13 cellular contexts compared by ENCODE assay signal in genomic region chr13:113906566-113906965, GRCh38. TPM values are rescaled to one million over a fixed set of nuclear protein-coding genes. Genes with fewer than 3 reads are reported as not detected.
DNase-seq lines count a peak whose midpoint lies in the region; ATAC-seq and TF ChIP-seq lines count a peak whose summit lies in the region.
"Had no signal": no experiment of that assay in that cellular context is flagged by ENCODE, and none has a peak within 500 bp of the region (broad histone marks: within the 10 kb centered on the region; RNA-seq: fewer than 3 reads in every experiment).

No MANE protein-coding gene starts in this region.

- DNase-seq in Right ventricle myocardium inferior (ENCODE audit: missing footprints) (no peak), left ventricle myocardium inferior (no peak), SJSA1 (ENCODE audit: low read depth in 1 of 2, low spot score in 2 of 2) (peak; percentile 39 to 69), islet precursor cell (peak; percentile 37), activated gamma-delta T cell treated with Interleukin-2 at 50 U/mL for 16 hours (no peak)
- DNase-seq in activated effector memory CD4-positive, alpha-beta T cell treated with anti-CD3 and anti-CD28 coated beads, Interleukin-2, amount 50 U/mL, for 16 hours, result no peak
- DNase-seq: MM.1S; mucosa of descending colon; SJCRH30; stimulated activated CD8-positive, alpha-beta memory T cell treated with anti-CD3 and anti-CD28 coated beads, Interleukin-4, amount 100 ng/mL, for 48 hours; WERI-Rb-1 had no signal

- H3K9me3 ChIP-seq in left ventricle myocardium inferior (replicated peaks), result no peaks in the 10 kb centered on the region
- no peaks in the 10 kb centered on the region for H3K9me3 ChIP-seq in SJSA1 (replicated peaks)
- H3K9me3 ChIP-seq: mucosa of descending colon, SJCRH30 had no signal

- ATAC-seq in Right ventricle myocardium inferior, result peak; percentile 29
- no peak for ATAC-seq in GM19455 (IDR thresholded peaks at IDR 0.05; ENCODE audit: unreplicated experiment)
- no peak for ATAC-seq in GM21526 (IDR thresholded peaks at IDR 0.05; ENCODE audit: low FRiP score, unreplicated experiment)
- ATAC-seq: mucosa of descending colon had no signal

- H3K36me3 ChIP-seq in left ventricle myocardium inferior, result no peaks in the 10 kb centered on the region
- H3K36me3 ChIP-seq in SJSA1, result no peaks in the 10 kb centered on the region
- H3K36me3 ChIP-seq: SJCRH30, WERI-Rb-1 had no signal

- H3K4me3 ChIP-seq in left ventricle myocardium inferior (no peak overlapping the region), SJSA1 (no peak overlapping the region)
- H3K4me3 ChIP-seq: mucosa of descending colon, SJCRH30 had no signal

- H3K4me1 ChIP-seq in left ventricle myocardium inferior (peaks cover 15% of the 10 kb centered on the region), SJSA1 (replicated peaks) (peaks cover 58% of the 10 kb centered on the region)
- H3K4me1 ChIP-seq: SJCRH30 had no signal

- no peak for TF ChIP-seq CTCF in left ventricle myocardium inferior (IDR thresholded peaks at IDR 0.05; ENCODE audit: borderline replicate concordance)

- intact Hi-C loops in Right ventricle myocardium inferior (cut with DNase I) (no loop called here), left ventricle myocardium inferior (cut with micrococcal nuclease) (no loop called here)

- H3K27me3 ChIP-seq in left ventricle myocardium inferior (ENCODE audit: low read depth) (no peaks in the 10 kb centered on the region), SJSA1 (replicated peaks) (no peaks in the 10 kb centered on the region)

- H3K27ac ChIP-seq in left ventricle myocardium inferior (replicated peaks) (no peak overlapping the region), SJSA1 (peak overlapping the region; percentile 91)
- H3K27ac ChIP-seq: SJCRH30, WERI-Rb-1 had no signal

RNA-seq across cellular contexts. Expression of gene GAS6, which starts 42.7 kb away (rescaled TPM):
- total RNA-seq in Right ventricle myocardium inferior (189 TPM), left ventricle myocardium inferior (186 TPM)
- 41.7 and 45.3 TPM in 2 replicates for total RNA-seq in SJSA1 (2014; rRNA removed; shearing (Covaris generic))

Comparison
In these comparisons a context has a peak if more than half of its experiments do, and no peak if none do; other contexts are left out.
1. DNase-seq: peak in SJSA1 (2 of 2) and islet precursor cell (single experiment); none in Right ventricle myocardium inferior (single experiment), left ventricle myocardium inferior (single experiment), activated gamma-delta T cell treated with Interleukin-2 at 50 U/mL for 16 hours (single experiment) and activated effector memory CD4-positive, alpha-beta T cell treated with anti-CD3 and anti-CD28 coated beads, Interleukin-2, amount 50 U/mL, for 16 hours (single experiment).